Comparison of ENCODE assay signal across 10 cellular contexts in the genomic region with DNA sequence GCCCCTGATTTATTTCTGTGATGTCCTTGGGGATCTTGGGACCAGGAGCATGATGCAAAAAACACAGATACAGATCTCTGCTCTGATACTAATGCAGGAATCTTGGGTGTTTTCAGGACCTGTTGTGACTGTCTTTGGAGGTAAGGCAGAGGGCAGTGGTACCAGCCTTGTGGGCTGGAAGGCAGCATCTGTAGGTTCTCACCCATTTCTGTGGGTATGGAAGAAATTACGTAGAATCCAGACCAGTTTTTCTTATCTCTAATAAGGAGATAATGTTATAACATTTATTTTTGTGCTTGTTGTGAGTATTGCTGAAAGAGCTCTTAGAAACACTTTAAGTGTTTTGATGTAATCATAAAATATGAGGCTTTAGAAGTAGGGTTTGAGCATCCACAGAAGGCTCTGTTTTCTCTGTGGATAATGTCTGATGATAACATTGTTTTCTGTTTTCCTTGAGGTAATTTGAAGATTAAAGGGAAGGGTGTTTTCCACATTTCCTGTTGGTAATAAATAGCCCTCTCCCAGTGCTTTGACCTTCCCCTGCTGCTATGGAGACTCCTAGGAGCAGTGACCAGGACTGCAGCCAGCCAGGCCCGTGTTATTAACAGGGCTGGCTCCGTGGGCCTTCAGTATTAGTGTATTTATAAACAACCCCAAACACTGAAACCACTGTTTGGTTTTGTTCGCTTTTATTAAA. TPM values are rescaled to one million over a fixed set of nuclear protein-coding genes. Genes with fewer than 3 reads are reported as not detected.
DNase-seq lines count a peak whose midpoint lies in the region; ATAC-seq and TF ChIP-seq lines count a peak whose summit lies in the region.
"Had no signal": no experiment of that assay in that cellular context is flagged by ENCODE, and none has a peak within 500 bp of the region (broad histone marks: within the 10 kb centered on the region; RNA-seq: fewer than 3 reads in every experiment).

No MANE protein-coding gene starts in this region.

- H3K36me3 Mint-ChIP-seq in endodermal cell (ENCODE audit: low read depth): no peaks in the 10 kb centered on the region
- H3K36me3 Mint-ChIP-seq: activated naive CD8-positive, alpha-beta T cell treated with anti-CD3 and anti-CD28 coated beads, Interleukin-2, amount 10 ng/mL, durations not matched to agents 7 days and 5 days had no signal

- H2AK9ac ChIP-seq in IMR-90 (replicated peaks; ENCODE audit: low read depth, low read length, poor library complexity): no peak overlapping the region

- H3K4me1 Mint-ChIP-seq in endodermal cell: peaks cover 38% of the 10 kb centered on the region

- peak overlapping the region; percentile 90 for H3K18ac ChIP-seq in IMR-90 (ENCODE audit: low read depth, low read length)

- no peak for TF ChIP-seq CTCF in IMR-90 (conservative IDR thresholded peaks at IDR 0.05; ENCODE audit: low read depth, low read length)
- peak; percentile 53 for TF ChIP-seq CTCF in endodermal cell (conservative IDR thresholded peaks at IDR 0.05)
- TF ChIP-seq CTCF in left lung (IDR thresholded peaks at IDR 0.05): no peak

- no peak overlapping the region for H2AK5ac ChIP-seq in IMR-90 (ENCODE audit: low read depth, low read length)

- H3K27ac Mint-ChIP-seq in endodermal cell: peak overlapping the region; percentile 15
- H3K27ac Mint-ChIP-seq: activated naive CD8-positive, alpha-beta T cell treated with anti-CD3 and anti-CD28 coated beads, Interleukin-2, amount 10 ng/mL, durations not matched to agents 7 days and 5 days had no signal

- H2BK20ac ChIP-seq in IMR-90 (ENCODE audit: low read depth, low read length): peak overlapping the region; percentile 65; the same call in 1 of the 2 replicates

- no peak overlapping the region for H3K4me3 Mint-ChIP-seq in endodermal cell
- H3K4me3 Mint-ChIP-seq: activated naive CD8-positive, alpha-beta T cell treated with anti-CD3 and anti-CD28 coated beads, Interleukin-2, amount 10 ng/mL, durations not matched to agents 7 days and 5 days had no signal

- no peaks in the 10 kb centered on the region for H4K20me1 ChIP-seq in IMR-90 (ENCODE audit: insufficient read depth, low read length)

- H2BK5ac ChIP-seq in IMR-90 (ENCODE audit: low read depth, low read length, poor library complexity, severe bottlenecking): peak overlapping the region; percentile 33

- peaks cover 9% of the 10 kb centered on the region for H3K9me1 ChIP-seq in IMR-90 (ENCODE audit: insufficient read depth, low read length)

- ATAC-seq in IMR-90 (ENCODE audit: low read depth) (peak; percentile 78; the same call in 1 of the 2 replicates), left lung (peak; percentile 62), GM18867 (IDR thresholded peaks at IDR 0.05; ENCODE audit: unreplicated experiment) (no peak)

- TF ChIP-seq RAD21 in IMR-90 (IDR thresholded peaks at IDR 0.05; ENCODE audit: low read length): no peak

- H3K4ac ChIP-seq in IMR-90 (ENCODE audit: low read depth, low read length): 0 out of 2 replicates have a peak overlapping the region, but pooled peaks have one; percentile 25

- intact Hi-C loops in IMR-90 (cut with micrococcal nuclease) (no loop called here), left lung (cut with DNase I) (no loop called here)

- H3K23ac ChIP-seq in IMR-90 (ENCODE audit: low read depth, low read length): 0 out of 2 replicates have a peak overlapping the region, but pooled peaks have one; percentile 65

- H3K4me1 ChIP-seq in IMR-90 (ENCODE audit: control insufficient read depth, insufficient read depth, low read length): peaks cover 12% of the 10 kb centered on the region
- H3K4me1 ChIP-seq in endodermal cell (ENCODE audit: control insufficient read depth, insufficient read depth, low read length): peaks cover 8% of the 10 kb centered on the region
- peaks cover 0 to 4% of the 10 kb centered on the region in 2 donors for H3K4me1 ChIP-seq in left lung

- H3K79me1 ChIP-seq in IMR-90 (ENCODE audit: low read depth in 1 of 2, low read length in 2 of 2): no peaks in the 10 kb centered on the region

- peak overlapping the region; percentile 78; the same call in 1 of the 2 replicates for H3K14ac ChIP-seq in IMR-90 (replicated peaks; ENCODE audit: low read depth, low read length)

- POLR2A ChIA-PET in IMR-90 (lab: Charles Lee; ENCODE audit: unreplicated experiment): no interaction called here

- H3K9ac ChIP-seq in IMR-90 (ENCODE audit: low read depth, low read length) (no peak overlapping the region), endodermal cell (ENCODE audit: extremely low read depth, low read length, poor library complexity, severe bottlenecking) (no peak overlapping the region)

- no peak overlapping the region; the same call in 1 of the 2 replicates for H3K4me2 ChIP-seq in IMR-90 (ENCODE audit: low read depth, low read length)

- no peaks in the 10 kb centered on the region for H3K27me3 Mint-ChIP-seq in endodermal cell (ENCODE audit: insufficient read depth)

- BruUV-seq in IMR-90 (replicated peaks; lab: Mats Ljungman, UMichigan): no TSS peak

- dilution Hi-C loops in IMR-90 (cut with HindIII; ENCODE audit: low sequenced_read_pairs, unreplicated experiment): no loop called here

- H3K9me3 Mint-ChIP-seq in endodermal cell: no peaks in the 10 kb centered on the region
- H3K9me3 Mint-ChIP-seq: activated naive CD8-positive, alpha-beta T cell treated with anti-CD3 and anti-CD28 coated beads, Interleukin-2, amount 10 ng/mL, durations not matched to agents 7 days and 5 days had no signal

- H3K27ac ChIP-seq in IMR-90 (ENCODE audit: insufficient read depth, low read length) (peak overlapping the region; percentile 7; the same call in 1 of the 2 replicates), endodermal cell (ENCODE audit: low read depth, low read length) (no peak overlapping the region), left lung (peak overlapping the region; percentile 39 to 66)

- H3K56ac ChIP-seq in IMR-90 (ENCODE audit: extremely low read depth, insufficient read depth, low read length): no peak overlapping the region

- CTCF ChIA-PET in IMR-90 (lab: Yijun Ruan, JAX): interaction anchor here (0.7 to 2.0 kb wide), 2 partner anchors 9 to 14 kb away, joined by 6 to 7 read pairs; no protein-coding TSS in a partner anchor

- H3K36me3 ChIP-seq in IMR-90 (ENCODE audit: control insufficient read depth, insufficient read depth, low read length) (no peaks in the 10 kb centered on the region), endodermal cell (ENCODE audit: control insufficient read depth, insufficient read depth, low read length) (no peaks in the 10 kb centered on the region), left lung (no peaks in the 10 kb centered on the region)

- no peak overlapping the region for H2AFZ ChIP-seq in IMR-90 (replicated peaks; ENCODE audit: low read length, poor library complexity)

- peak; percentile 20 for DNase-seq in IMR-90
- peak; percentile 56 for DNase-seq in endodermal cell
- no peak for DNase-seq in left lung
- DNase-seq in renal cortical epithelial cell (ENCODE audit: low read depth): peak; percentile 33
- DNase-seq in MV-4-11 (lab: John Stamatoyannopoulos, UW): no peak
- DNase-seq in 8988T: no peak
- no peak for DNase-seq in GM03348 (ENCODE audit: low spot score)
- DNase-seq: activated naive CD8-positive, alpha-beta T cell treated with anti-CD3 and anti-CD28 coated beads, Interleukin-2, amount 10 ng/mL, durations not matched to agents 7 days and 5 days had no signal

- in situ Hi-C loops in IMR-90 (cut with MboI; ENCODE audit: low sequenced_read_pairs): no loop called here

- H3K27me3 ChIP-seq in IMR-90 (ENCODE audit: control insufficient read depth, insufficient read depth, low read length) (no peaks in the 10 kb centered on the region), endodermal cell (ENCODE audit: control insufficient read depth, insufficient read depth, low read length, poor library complexity, severe bottlenecking) (no peaks in the 10 kb centered on the region), left lung (no peaks in the 10 kb centered on the region)

- H4K91ac ChIP-seq in IMR-90 (ENCODE audit: insufficient read depth, low read depth, low read length): 0 out of 2 replicates have a peak overlapping the region, but pooled peaks have one; percentile 32

- H3K4me3 ChIP-seq in IMR-90 (ENCODE audit: insufficient read depth, low read depth, low read length) (no peak overlapping the region), endodermal cell (ENCODE audit: low read length) (no peak overlapping the region), left lung (no peak overlapping the region)

- no CpG with 5 or more reads among the region's 4 CpGs for WGBS in IMR-90 (ENCODE audit: extremely low coverage in 2 of 2, insufficient read length in 1 of 2), 2 experiments
- WGBS in endodermal cell (ENCODE audit: insufficient coverage in 1 of 2, insufficient read length in 1 of 2), 2 experiments: 40% methylated on average over 3 of the region's 4 CpGs; no CpG with 5 or more reads in 1 of the 2 experiments

- H4K8ac ChIP-seq in IMR-90 (ENCODE audit: low read depth in 2 of 2, low read length in 2 of 2): peak overlapping the region in 1 of 2 experiments; percentile 38; a peak in 1 of 4 replicates

- H4K5ac ChIP-seq in IMR-90 (ENCODE audit: low read depth, low read length): no peak overlapping the region; the same call in 1 of the 2 replicates

- 0 out of 3 replicates have a peak overlapping the region, but pooled peaks have one; percentile 9 for H2BK15ac ChIP-seq in IMR-90 (ENCODE audit: low read depth, low read length)

- TF ChIP-seq POLR2A in IMR-90 (IDR thresholded peaks at IDR 0.05; ENCODE audit: low read depth, low read length): no peak

- H3K9me3 ChIP-seq in IMR-90 (ENCODE audit: control insufficient read depth, insufficient read depth, low read length) (no peaks in the 10 kb centered on the region), endodermal cell (ENCODE audit: control insufficient read depth, low read length) (no peaks in the 10 kb centered on the region), left lung (no peaks in the 10 kb centered on the region)

- peak overlapping the region; percentile 47; the same call in 1 of the 2 replicates for H2BK120ac ChIP-seq in IMR-90 (ENCODE audit: low read depth, low read length)

RNA-seq across cellular contexts. Expression of gene DCP1B, which starts 9.4 kb away (rescaled TPM):
- total RNA-seq in IMR-90 (2012; rRNA removed) (13.3 and 13.9 TPM in 2 replicates), endodermal cell (10 to 100 TPM; 18.3 to 35.4 TPM), left lung (10 to 100 TPM in 1 of 2 donors, 1 to 10 TPM in 1; 9.8 to 11.2 TPM), renal cortical epithelial cell (9.4 and 14.3 TPM in 2 replicates)
- polyA plus RNA-seq in IMR-90 (2012; rRNA removed): 19.7 and 22.5 TPM in 2 replicates
- 9.9 and 13.2 TPM in 2 replicates for polyA plus RNA-seq in IMR-90 (2012; cell fraction: cytosol; rRNA removed)
- polyA plus RNA-seq in IMR-90 (2012; cell fraction: nucleus; rRNA removed; ENCODE audit: low replicate concordance): 14.4 and 22.6 TPM in 2 replicates
- 26.9 TPM for polyA plus RNA-seq in endodermal cell (2013, experiment 1 of 2)
- 25.0 TPM for polyA plus RNA-seq in endodermal cell (2013, experiment 2 of 2)

RNA-seq across cellular contexts. Expression of gene CACNA1C, which starts 39.1 kb away (rescaled TPM):
- total RNA-seq in IMR-90 (2012; rRNA removed): 1.6 and 1.9 TPM in 2 replicates
- 2.6 and 2.7 TPM in 2 replicates for polyA plus RNA-seq in IMR-90 (2012; rRNA removed)
- polyA plus RNA-seq in IMR-90 (2012; cell fraction: cytosol; rRNA removed): 1.1 and 2.8 TPM in 2 replicates
- polyA plus RNA-seq in IMR-90 (2012; cell fraction: nucleus; rRNA removed; ENCODE audit: low replicate concordance): 12.4 and 16.6 TPM in 2 replicates
- total RNA-seq in endodermal cell: 1 to 10 TPM in 1 of 2 donors, under 1 TPM in 1; 0.86 to 6.3 TPM
- 1.3 TPM for polyA plus RNA-seq in endodermal cell (2013, experiment 1 of 2)
- 2.6 TPM for polyA plus RNA-seq in endodermal cell (2013, experiment 2 of 2)
- total RNA-seq in left lung: 10 to 100 TPM; 12.0 to 21.9 TPM
- total RNA-seq in renal cortical epithelial cell: 0.05 TPM in 1 of 2 replicates, not detected in the other
- total RNA-seq: myocyte had no signal

Comparison
In these comparisons a context has a peak if more than half of its experiments do, and no peak if none do; other contexts are left out.
1. DNase-seq: peak in IMR-90 (single experiment), endodermal cell (single experiment) and renal cortical epithelial cell (single experiment); none in left lung (0 of 2), MV-4-11 (single experiment), 8988T (single experiment) and GM03348 (single experiment).